ENCODE assay signal across 28 cellular contexts in the genomic region with DNA sequence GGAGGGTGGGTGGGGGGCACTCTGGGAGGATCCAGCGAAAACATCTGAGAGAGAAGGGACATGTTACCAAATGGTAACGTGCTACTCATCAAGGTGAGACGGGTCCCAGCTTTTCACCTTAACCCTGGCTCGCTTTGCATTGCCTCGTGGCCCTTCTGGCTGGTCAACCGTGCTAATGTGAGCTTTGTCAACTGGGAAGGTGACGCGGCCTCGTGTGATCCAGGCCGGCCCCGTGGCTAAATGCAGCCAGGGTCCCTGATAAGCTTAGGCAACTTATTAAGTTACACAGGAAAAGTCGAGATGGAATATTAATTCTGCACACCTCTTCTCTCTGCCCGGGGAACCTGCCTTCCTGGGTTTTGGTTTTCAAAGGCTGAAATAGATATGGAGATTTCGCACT. TPM values are rescaled to one million over a fixed set of nuclear protein-coding genes. Genes with fewer than 3 reads are reported as not detected.
A peak's percentile ranks its signal among the peaks of the same experiment; 100 is the strongest.
DNase-seq lines count a peak whose midpoint lies in the region; ATAC-seq, FAIRE-seq and TF ChIP-seq lines count a peak whose summit lies in the region.
"Had no signal": no experiment of that assay in that cellular context is flagged by ENCODE, and none has a peak within 500 bp of the region (broad histone marks: within the 10 kb centered on the region; RNA-seq: fewer than 3 reads in every experiment).

No MANE protein-coding gene starts in this region.

- ATAC-seq in body of pancreas (peak; percentile 69), pancreas (peak; percentile 60 to 73 (median 68))
- ATAC-seq: Right ventricle myocardium inferior had no signal

- no TSS peak for BruUV-seq in mammary epithelial cell (replicated peaks; lab: Mats Ljungman, UMichigan)

- in situ Hi-C loops in mammary epithelial cell (cut with MboI; ENCODE audit: low sequenced_read_pairs in 2 of 2) = no loop called here

- H3K36me3 ChIP-seq in mammary epithelial cell (ENCODE audit: insufficient read depth, low read length) (no peaks in the 10 kb centered on the region), breast epithelium (no peaks in the 10 kb centered on the region), body of pancreas (replicated peaks in 1 of 2; ENCODE audit: insufficient read depth in 1 of 2, low read depth in 2 of 2) (no peaks in the 10 kb centered on the region), pancreas (no peaks in the 10 kb centered on the region)
- H3K36me3 ChIP-seq: SJSA1 had no signal

- intact Hi-C loops in mammary epithelial cell (cut with micrococcal nuclease) = no loop called here
- intact Hi-C loops in breast epithelium (cut with DNase I; ENCODE audit: low total_unique reads) = no loop called here
- intact Hi-C loops in body of pancreas (cut with DNase I) = no loop called here
- intact Hi-C loops in pancreas (cut with DNase I) = no loop called here

- TF ChIP-seq POLR2A in breast epithelium (IDR thresholded peaks at IDR 0.05) (no peak), body of pancreas (IDR thresholded peaks at IDR 0.05) (no peak)

- H3K9me3 ChIP-seq in mammary epithelial cell (replicated peaks; ENCODE audit: insufficient read depth, low read length) (no peaks in the 10 kb centered on the region), breast epithelium (no peaks in the 10 kb centered on the region), body of pancreas (no peaks in the 10 kb centered on the region), pancreas (no peaks in the 10 kb centered on the region)
- H3K9me3 ChIP-seq: SJSA1 had no signal

- DNase-seq in mammary epithelial cell (no peak), breast epithelium (ENCODE audit: low spot score in 2 of 2) (no peak), body of pancreas (peak; percentile 53 to 82 (median 65)), pancreas (peak in 3 of 6 donors; percentile 35 to 69 (median 67)), RPMI8226 (no peak), MV-4-11 (lab: John Stamatoyannopoulos, UW) (no peak), HuH-7.5 (ENCODE audit: low spot score) (no peak)
- DNase-seq: 8988T, ACHN, Calu3, DMS79 treated with DMSO at 0.1 percent for 48 hours, GF-D8, H7, IMR-90, MM.1S, NCI-H1048, NCI-H1417, NCI-H1694, NCI-H2029 treated with DMSO at 0.1 percent for 48 hours, NCI-H2171, NCI-H226, NCI-H510A had no signal

- no peaks in the 10 kb centered on the region for H3K27me3 ChIP-seq in mammary epithelial cell (ENCODE audit: insufficient read depth, low read length)
- no peaks in the 10 kb centered on the region for H3K27me3 ChIP-seq in breast epithelium
- H3K27me3 ChIP-seq in body of pancreas = no peaks in the 10 kb centered on the region
- no peaks in the 10 kb centered on the region for H3K27me3 ChIP-seq in pancreas
- H3K27me3 ChIP-seq: SJSA1 had no signal

- CTCF ChIA-PET in mammary epithelial cell (lab: Charles Lee; ENCODE audit: low non-redundant PET) = no interaction called here

- H2AFZ ChIP-seq in mammary epithelial cell (ENCODE audit: low read depth, low read length) = peak overlapping the region; percentile 34

- H3K27ac ChIP-seq in mammary epithelial cell (ENCODE audit: insufficient read depth, low read depth, low read length) = no peak overlapping the region
- H3K27ac ChIP-seq in breast epithelium = no peak overlapping the region
- peak overlapping the region; percentile 59 to 83 (median 74) for H3K27ac ChIP-seq in body of pancreas
- peak overlapping the region; percentile 20 to 68 (median 56) for H3K27ac ChIP-seq in pancreas
- H3K27ac ChIP-seq: KMS-11, SJSA1 had no signal

- 67% methylated on average over 6 of the region's 14 CpGs for WGBS in mammary epithelial cell (ENCODE audit: low coverage, missing lambda C conversion rate)
- 30 to 33% methylated on average over 13 to 14 of the region's 14 CpGs for WGBS in body of pancreas, 2 donors
- 32% methylated on average over 14 of the region's 14 CpGs for WGBS in pancreas, 2 donors

- H3K4me1 ChIP-seq in mammary epithelial cell (ENCODE audit: insufficient read depth, low read length) (peaks cover 8% of the 10 kb centered on the region), breast epithelium (no peaks in the 10 kb centered on the region), body of pancreas (peaks cover 43% of the 10 kb centered on the region), pancreas (peaks cover 28 to 35% (median 30%) of the 10 kb centered on the region in 3 donors)
- H3K4me1 ChIP-seq: SJSA1 had no signal

- H3K4me2 ChIP-seq in mammary epithelial cell (ENCODE audit: insufficient read depth, low read depth, low read length) = no peak overlapping the region
- H3K4me2 ChIP-seq: KMS-11 had no signal

- no peaks in the 10 kb centered on the region for H3K79me2 ChIP-seq in mammary epithelial cell (ENCODE audit: insufficient read depth, low read length)

- dilution Hi-C loops in mammary epithelial cell (cut with HindIII; ENCODE audit: low sequenced_read_pairs) = no loop called here

- H4K20me1 ChIP-seq in mammary epithelial cell (ENCODE audit: insufficient read depth, low read length) = no peaks in the 10 kb centered on the region

- H3K4me3 ChIP-seq in mammary epithelial cell (replicated peaks in 1 of 3; ENCODE audit: insufficient read depth in 1 of 3, low read depth in 2 of 3, low read length in 3 of 3) = no peak overlapping the region
- no peak overlapping the region for H3K4me3 ChIP-seq in breast epithelium
- H3K4me3 ChIP-seq in body of pancreas = no peak overlapping the region
- H3K4me3 ChIP-seq in pancreas = no peak overlapping the region
- H3K4me3 ChIP-seq: SJSA1 had no signal

- no peak overlapping the region for H3K9ac ChIP-seq in mammary epithelial cell (ENCODE audit: insufficient read depth, low read length)
- H3K9ac ChIP-seq: KMS-11 had no signal

- no peak for FAIRE-seq in pancreas (lab: Jason Lieb, UNC)
- FAIRE-seq: GM12891, HTR-8/SVneo, RCC 7860 had no signal

- TF ChIP-seq CTCF in mammary epithelial cell (conservative IDR thresholded peaks at IDR 0.05 in 1 of 2, IDR thresholded peaks at IDR 0.05 in 1 of 2; ENCODE audit: extremely low read depth in 1 of 2, insufficient read depth in 1 of 2, low read depth in 1 of 2, low read length in 2 of 2) (no peak), breast epithelium (IDR thresholded peaks at IDR 0.05) (no peak), body of pancreas (IDR thresholded peaks at IDR 0.05) (no peak), pancreas (IDR thresholded peaks at IDR 0.05) (no peak)

RNA-seq across cellular contexts. Expression of a gene that starts 38.8 kb away (rescaled TPM):
- total RNA-seq in mammary epithelial cell (10 to 100 TPM; 19.0 to 27.8 TPM), breast epithelium (10 to 100 TPM; 16.5 to 40.4 (median 38.3) TPM), body of pancreas (10 to 100 TPM; 21.8 to 31.1 TPM), pancreas (10 to 100 TPM; 10.4 to 19.7 (median 14.1) TPM)
- polyA plus RNA-seq in mammary epithelial cell (14.3 TPM), pancreas (10 to 100 TPM; 18.8 to 34.0 TPM)
- 4.4 TPM for polyA minus RNA-seq in mammary epithelial cell

Comparison
In these comparisons a context has a peak if more than half of its experiments do, and no peak if none do; other contexts are left out.
1. DNase-seq: peak in body of pancreas (4 of 4); none in mammary epithelial cell (single experiment), breast epithelium (0 of 2), RPMI8226 (single experiment), MV-4-11 (single experiment) and HuH-7.5 (single experiment).
2. H3K27ac ChIP-seq: peak in body of pancreas (4 of 4) and pancreas (4 of 4); none in mammary epithelial cell (single experiment) and breast epithelium (0 of 2).